Comparison of ENCODE assay signal across 10 cellular contexts in the genomic region with DNA sequence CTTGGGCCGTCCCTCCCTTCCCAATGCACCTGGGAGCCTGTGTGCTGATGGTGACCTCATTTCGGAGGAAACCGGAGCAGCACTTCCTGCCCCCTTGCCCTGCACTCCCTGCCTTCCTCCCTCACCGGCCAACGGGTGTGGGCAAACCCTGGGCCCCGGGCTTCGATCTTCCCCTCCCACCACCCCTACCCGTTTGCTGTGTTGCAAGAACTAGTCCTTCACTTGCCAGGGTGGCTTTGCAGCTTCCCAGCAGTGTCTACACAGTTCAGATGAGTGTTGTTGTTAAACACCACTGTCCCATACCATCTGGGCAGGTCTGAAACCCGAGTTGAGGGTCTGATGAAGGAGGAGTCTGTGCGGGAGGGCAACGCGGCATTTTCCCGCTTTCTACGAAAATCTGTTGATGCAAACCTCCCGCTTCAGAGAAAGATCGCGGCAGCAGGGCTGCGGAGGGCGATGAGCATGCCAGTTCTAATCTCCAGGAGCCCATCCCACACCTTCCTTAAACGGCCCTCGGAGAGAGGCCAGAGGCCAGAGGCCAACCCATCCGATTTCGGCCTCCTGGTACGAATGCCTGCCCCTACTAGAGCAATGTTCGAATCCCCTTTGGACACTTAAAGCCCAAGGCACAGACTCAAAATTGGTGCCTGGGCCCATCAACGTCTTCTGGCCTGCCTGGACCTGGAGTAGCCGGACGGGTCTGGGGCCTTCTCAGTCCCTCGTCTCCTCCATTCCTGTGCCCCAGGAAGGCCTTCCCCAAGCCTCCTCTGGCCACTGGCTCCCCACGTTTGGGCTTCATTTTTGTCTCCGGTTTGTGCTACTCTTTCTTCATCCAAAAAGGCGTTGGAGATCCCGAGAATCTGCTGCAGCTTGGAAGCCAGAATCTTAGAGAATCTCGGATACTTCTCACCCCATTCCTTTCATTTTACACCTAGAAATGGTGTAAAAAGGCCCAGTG. TPM values are rescaled to one million over a fixed set of nuclear protein-coding genes. Genes with fewer than 3 reads are reported as not detected.
DNase-seq lines count a peak whose midpoint lies in the region; ATAC-seq, FAIRE-seq and TF ChIP-seq lines count a peak whose summit lies in the region.
"Had no signal": no experiment of that assay in that cellular context is flagged by ENCODE, and none has a peak within 500 bp of the region (broad histone marks: within the 10 kb centered on the region; RNA-seq: fewer than 3 reads in every experiment).

No MANE protein-coding gene starts in this region.

- no peak overlapping the region for H2AFZ ChIP-seq in endothelial cell of umbilical vein (ENCODE audit: low read depth, low read length)
- H2AFZ ChIP-seq in neuron (ENCODE audit: low read depth, low read length), result no peak overlapping the region

- no TSS peak for BruUV-seq in endothelial cell of umbilical vein (replicated peaks; lab: Mats Ljungman, UMichigan)

- H3K27me3 ChIP-seq in endothelial cell of umbilical vein (ENCODE audit: control insufficient read depth in 2 of 2, insufficient read depth in 2 of 2, low read length in 2 of 2) (peaks cover 92 to 99% of the 10 kb centered on the region in 2 experiments), neuron (ENCODE audit: insufficient read depth, low read length) (peaks cover 14% of the 10 kb centered on the region)

- FAIRE-seq in endothelial cell of umbilical vein (lab: Jason Lieb, UNC), result no peak

- H3K9me3 ChIP-seq in endothelial cell of umbilical vein (replicated peaks; ENCODE audit: control insufficient read depth, insufficient read depth, low read length) (no peaks in the 10 kb centered on the region), neuron (ENCODE audit: low read length) (no peaks in the 10 kb centered on the region)

- no peak overlapping the region for H3K9ac ChIP-seq in endothelial cell of umbilical vein (replicated peaks; ENCODE audit: extremely low read depth, insufficient read depth, low read length)

- no peak for TF ChIP-seq POLR2A in endothelial cell of umbilical vein (IDR thresholded peaks at IDR 0.05; ENCODE audit: low read depth, low read length)

- POLR2A ChIA-PET in endothelial cell of umbilical vein (lab: Charles Lee), result no interaction called here

- dilution Hi-C loops in endothelial cell of umbilical vein (cut with MboI; ENCODE audit: extremely low pct_ligation_motif_present, low sequenced_read_pairs), result no loop called here

- DNase-seq in GM20000 (ENCODE audit: low spot score) (peak; percentile 31), NOMO-1 treated with dmso at 0.1 percent for 144 hours (lab: John Stamatoyannopoulos, UW; ENCODE audit: unreplicated experiment) (peak; percentile 66), endothelial cell of umbilical vein (ENCODE audit: low read depth, low spot score) (no peak), NCI-H1694 (lab: John Stamatoyannopoulos, UW) (no peak), amniotic stem cell (lab: John Stamatoyannopoulos, UW) (no peak)
- no peak for DNase-seq in stimulated activated CD4-positive, alpha-beta T cell treated with anti-CD3 and anti-CD28 coated beads, Interleukin-4, amount 100 ng/mL, for 24 hours
- DNase-seq: stimulated activated naive CD8-positive, alpha-beta T cell treated with anti-CD3 and anti-CD28 coated beads, Interleukin-15, Interleukin-2, amounts not matched to agents 100 U/mL and 50 U/mL, for 24 hours; T1000 had no signal

- intact Hi-C loops in endothelial cell of umbilical vein (cut with micrococcal nuclease), result no loop called here

- CTCF ChIA-PET in endothelial cell of umbilical vein (lab: Charles Lee), result interaction anchor here (2.8 to 2.9 kb wide), 2 partner anchors 11 to 12 kb away, joined by 14 to 26 read pairs; no protein-coding TSS in a partner anchor

- no peak overlapping the region for H3K4me2 ChIP-seq in endothelial cell of umbilical vein (ENCODE audit: insufficient read depth, low read length)

- no peak overlapping the region for H3K27ac ChIP-seq in endothelial cell of umbilical vein (ENCODE audit: insufficient read depth, low read depth, low read length)

- no peaks in the 10 kb centered on the region for H3K9me1 ChIP-seq in endothelial cell of umbilical vein (replicated peaks; ENCODE audit: control insufficient read depth, extremely low read depth, insufficient read depth, low read length)

- no peaks in the 10 kb centered on the region for H3K79me2 ChIP-seq in endothelial cell of umbilical vein (ENCODE audit: control insufficient read depth, insufficient read depth, low read length)

- no peak for ATAC-seq in GM18867 (IDR thresholded peaks at IDR 0.05; ENCODE audit: unreplicated experiment)
- ATAC-seq: stimulated activated naive CD8-positive, alpha-beta T cell treated with anti-CD3 and anti-CD28 coated beads, Interleukin-15, Interleukin-2, amounts not matched to agents 100 U/mL and 50 U/mL, for 24 hours had no signal

- H3K36me3 ChIP-seq in endothelial cell of umbilical vein (ENCODE audit: control insufficient read depth in 2 of 2, extremely low read depth in 1 of 2, insufficient read depth in 2 of 2, low read length in 2 of 2) (no peaks in the 10 kb centered on the region), neuron (ENCODE audit: insufficient read depth, low read length) (peaks cover 43% of the 10 kb centered on the region)

- H3K4me1 ChIP-seq in endothelial cell of umbilical vein (ENCODE audit: control insufficient read depth, extremely low read depth, insufficient read depth, low read length) (no peaks in the 10 kb centered on the region), neuron (ENCODE audit: insufficient read depth, low read length) (peaks cover 73% of the 10 kb centered on the region)

- no peaks in the 10 kb centered on the region for H4K20me1 ChIP-seq in endothelial cell of umbilical vein (replicated peaks; ENCODE audit: control insufficient read depth, extremely low read depth, insufficient read depth, low read length)

- H3K4me3 ChIP-seq in endothelial cell of umbilical vein (replicated peaks in 1 of 3; ENCODE audit: insufficient read depth in 1 of 3, low read depth in 1 of 3, low read length in 3 of 3) (no peak overlapping the region), neuron (ENCODE audit: low read length) (peak overlapping the region; percentile 86)

- TF ChIP-seq CTCF in GM20000 (IDR thresholded peaks at IDR 0.05; ENCODE audit: extremely low read depth, missing control alignments) (no peak), endothelial cell of umbilical vein (IDR thresholded peaks at IDR 0.05; ENCODE audit: extremely low read depth in 1 of 2, insufficient read depth in 1 of 2, low read depth in 1 of 2, low read length in 2 of 2) (no peak)

TF ChIP-seq in endothelial cell of umbilical vein, 7 proteins besides CTCF, POLR2A, EP300 and RAD21:
- TF ChIP-seq GATA2 (IDR thresholded peaks at IDR 0.05; ENCODE audit: insufficient read depth, insufficient read length, low read depth, low read length) (no peak), MYC (IDR thresholded peaks at IDR 0.05; ENCODE audit: low read depth, low read length) (no peak), JUN (IDR thresholded peaks at IDR 0.05; ENCODE audit: borderline replicate concordance, insufficient read depth, insufficient read length, low read depth) (no peak), EZH2 (IDR thresholded peaks at IDR 0.05; ENCODE audit: borderline replicate concordance, low read depth, low read length, severe bottlenecking) (peak; percentile 62)
- TF ChIP-seq, protein P1, sequence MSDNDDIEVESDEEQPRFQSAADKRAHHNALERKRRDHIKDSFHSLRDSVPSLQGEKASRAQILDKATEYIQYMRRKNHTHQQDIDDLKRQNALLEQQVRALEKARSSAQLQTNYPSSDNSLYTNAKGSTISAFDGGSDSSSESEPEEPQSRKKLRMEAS (IDR thresholded peaks at IDR 0.05; ENCODE audit: insufficient read depth, insufficient read length), result no peak

RNA-seq across cellular contexts. Expression of a gene that starts 35.8 kb away (rescaled TPM):
- 77.7 and 79.4 TPM in 2 replicates for total RNA-seq in endothelial cell of umbilical vein
- polyA plus RNA-seq in endothelial cell of umbilical vein, result 33.8 and 36.6 TPM in 2 replicates
- 24.9 and 27.4 TPM in 2 replicates for polyA plus RNA-seq in endothelial cell of umbilical vein (2011; cell fraction: cytosol; rRNA removed)
- polyA plus RNA-seq in endothelial cell of umbilical vein (2011; cell fraction: nucleus; rRNA removed), result 236 and 246 TPM in 2 replicates
- polyA plus RNA-seq in endothelial cell of umbilical vein (2012), result 53.5 and 54.2 TPM in 2 replicates
- 74.4 and 77.4 TPM in 2 replicates for polyA minus RNA-seq in endothelial cell of umbilical vein
- 24.2 TPM for polyA minus RNA-seq in endothelial cell of umbilical vein (2011; cell fraction: cytosol; rRNA and poly(A)+ RNA removed)
- 61.2 and 82.9 TPM in 2 replicates for polyA minus RNA-seq in endothelial cell of umbilical vein (2011; cell fraction: nucleus; rRNA and poly(A)+ RNA removed)

Comparison
In these comparisons a context has a peak if more than half of its experiments do, and no peak if none do; other contexts are left out.
1. DNase-seq: peak in GM20000 (single experiment) and NOMO-1 treated with dmso at 0.1 percent for 144 hours (single experiment); none in endothelial cell of umbilical vein (single experiment), NCI-H1694 (single experiment), amniotic stem cell (single experiment) and stimulated activated CD4-positive, alpha-beta T cell treated with anti-CD3 and anti-CD28 coated beads, Interleukin-4, amount 100 ng/mL, for 24 hours (single experiment).